Comparison of ENCODE assay signal across 25 cellular contexts in genomic region chr1:219533280-219533679, GRCh38.
DNase-seq lines count a peak whose midpoint lies in the region; ATAC-seq and TF ChIP-seq lines count a peak whose summit lies in the region.
"Had no signal": no experiment of that assay in that cellular context is flagged by ENCODE, and none has a peak within 500 bp of the region (broad histone marks: within the 10 kb centered on the region; RNA-seq: fewer than 3 reads in every experiment).

No MANE protein-coding gene starts in this region.

- no peaks in the 10 kb centered on the region for H3F3A ChIP-seq in MM.1S (ENCODE audit: insufficient read depth, low read length)

- no peaks in the 10 kb centered on the region for H3K79me2 ChIP-seq in MM.1S (ENCODE audit: low read length)
- H3K79me2 ChIP-seq: parathyroid adenoma had no signal

- no peaks in the 10 kb centered on the region for H3K27me3 ChIP-seq in tibial nerve
- no peaks in the 10 kb centered on the region for H3K27me3 ChIP-seq in MM.1S (replicated peaks; ENCODE audit: insufficient read depth, low read length)
- H3K27me3 ChIP-seq: colonic mucosa had no signal

- no peak overlapping the region for H2AFZ ChIP-seq in MM.1S (ENCODE audit: low read length)
- H2AFZ ChIP-seq: parathyroid adenoma had no signal

- TF ChIP-seq CTCF in cardiac fibroblast (IDR thresholded peaks at IDR 0.05; ENCODE audit: low read depth, low read length) (no peak), tibial nerve (IDR thresholded peaks at IDR 0.05) (no peak), MM.1S (IDR thresholded peaks at IDR 0.05; ENCODE audit: low read length) (no peak)

- DNase-seq in NCI-H226 (peak; percentile 39), cardiac fibroblast (ENCODE audit: low read depth in 2 of 2) (peak; percentile 47 to 54), left kidney (ENCODE audit: low read depth, low spot score) (peak; percentile 5), tibial nerve (ENCODE audit: low spot score in 2 of 2) (peak; percentile 21 to 75), NCI-H1105 treated with DMSO at 0.1 percent for 48 hours (lab: John Stamatoyannopoulos, UW) (no peak), MM.1S (no peak)
- DNase-seq: activated CD8-positive, alpha-beta T cell treated with anti-CD3 and anti-CD28 coated beads, Interleukin-2, amount 10 ng/mL, durations not matched to agents 7 days and 5 days; activated naive CD4-positive, alpha-beta T cell treated with Interleukin-2 at 50 U/mL for 16 hours; activated T-cell treated with anti-CD3 and anti-CD28 coated beads, Interleukin-2, amount 50 U/mL, for 4 hours; AML-193; anterior cingulate cortex; colonic mucosa; foreskin melanocyte; HCEC 1CT; natural killer cell; NCI-H2107; NCI-H524; stimulated activated CD4-positive, alpha-beta T cell treated with anti-CD3 and anti-CD28 coated beads, Interleukin-2, amount 100 ng/mL, for 48 hours; stimulated activated naive CD8-positive, alpha-beta T cell treated with anti-CD3 and anti-CD28 coated beads, Interleukin-15, Interleukin-2, amounts not matched to agents 100 U/mL and 50 U/mL, for 24 hours; T1000 had no signal

- TF ChIP-seq EP300 in tibial nerve (IDR thresholded peaks at IDR 0.05) = peak in 1 of 2 donors; percentile 84

- H3K4me3 ChIP-seq in cardiac fibroblast (replicated peaks in 1 of 2; ENCODE audit: low read depth in 2 of 2, low read length in 2 of 2) = no peak overlapping the region
- H3K4me3 ChIP-seq in tibial nerve = no peak overlapping the region
- no peak overlapping the region for H3K4me3 ChIP-seq in MM.1S (ENCODE audit: low read length)
- H3K4me3 ChIP-seq: colonic mucosa, skin epidermis had no signal

- H3K36me3 ChIP-seq in tibial nerve (no peaks in the 10 kb centered on the region), MM.1S (replicated peaks; ENCODE audit: insufficient read depth, low read length) (no peaks in the 10 kb centered on the region)
- H3K36me3 ChIP-seq: colonic mucosa had no signal

- H3K9ac ChIP-seq in MM.1S (ENCODE audit: low read length) = no peak overlapping the region
- H3K9ac ChIP-seq: parathyroid adenoma had no signal

- no peak for ATAC-seq in HG02759 (IDR thresholded peaks at IDR 0.05; ENCODE audit: unreplicated experiment)
- ATAC-seq: activated CD4-positive, CD25-positive, alpha-beta regulatory T cell treated with anti-CD3 and anti-CD28 coated beads, Interleukin-2, amount 50 U/mL, for 24 hours; activated CD8-positive, alpha-beta T cell treated with anti-CD3 and anti-CD28 coated beads, Interleukin-2, amount 10 ng/mL, durations not matched to agents 7 days and 5 days; activated T-cell treated with anti-CD3 and anti-CD28 coated beads, Interleukin-2, amount 50 U/mL, for 4 hours; HepG2; natural killer cell; stimulated activated naive CD8-positive, alpha-beta T cell treated with anti-CD3 and anti-CD28 coated beads, Interleukin-15, Interleukin-2, amounts not matched to agents 100 U/mL and 50 U/mL, for 24 hours had no signal

- peaks cover 0 to 16% (median 2%) of the 10 kb centered on the region in 4 donors for H3K4me1 ChIP-seq in tibial nerve
- H3K4me1 ChIP-seq in MM.1S (ENCODE audit: low read length) = no peaks in the 10 kb centered on the region
- H3K4me1 ChIP-seq: colonic mucosa, parathyroid adenoma had no signal

- no peak for TF ChIP-seq POLR2A in tibial nerve (IDR thresholded peaks at IDR 0.05)

- H3K4me2 ChIP-seq in MM.1S (ENCODE audit: low read depth, low read length) = no peak overlapping the region

- no peaks in the 10 kb centered on the region for H3K9me3 ChIP-seq in tibial nerve
- H3K9me3 ChIP-seq in MM.1S (replicated peaks; ENCODE audit: insufficient read depth, low read length) = no peaks in the 10 kb centered on the region
- H3K9me3 ChIP-seq: colonic mucosa had no signal

- no peaks in the 10 kb centered on the region for H4K20me1 ChIP-seq in MM.1S (ENCODE audit: insufficient read depth, low read length)

- H3K9me2 ChIP-seq in MM.1S (replicated peaks; ENCODE audit: insufficient read depth, low read length) = no peaks in the 10 kb centered on the region

- no peak overlapping the region for H3K27ac ChIP-seq in tibial nerve
- H3K27ac ChIP-seq in MM.1S (ENCODE audit: low read length) = no peak overlapping the region
- H3K27ac ChIP-seq: colonic mucosa, parathyroid adenoma, skin epidermis had no signal

- 33 to 48% methylated on average over 1 of the region's 1 CpG for WGBS in tibial nerve, 2 donors

Comparison
In these comparisons a context has a peak if more than half of its experiments do, and no peak if none do; other contexts are left out.
1. DNase-seq: peak in NCI-H226 (single experiment), cardiac fibroblast (2 of 2), left kidney (single experiment) and tibial nerve (2 of 2); none in NCI-H1105 treated with DMSO at 0.1 percent for 48 hours (single experiment) and MM.1S (single experiment).